In genomic region chr4:105622269-105622668, GRCh38 we compare ENCODE assay signal across 22 cellular contexts.
DNase-seq lines count a peak whose midpoint lies in the region; ATAC-seq, FAIRE-seq and TF ChIP-seq lines count a peak whose summit lies in the region.
"Had no signal": no experiment of that assay in that cellular context is flagged by ENCODE, and none has a peak within 500 bp of the region (broad histone marks: within the 10 kb centered on the region; RNA-seq: fewer than 3 reads in every experiment).

No MANE protein-coding gene starts in this region.

- H4K8ac ChIP-seq in trophoblast cell (ENCODE audit: low read depth, low read length): no peak overlapping the region

- H3K36me3 ChIP-seq in HEK293 (ENCODE audit: control insufficient read depth in 2 of 2, insufficient read depth in 1 of 2, low read length in 2 of 2) (no peaks in the 10 kb centered on the region), trophoblast cell (ENCODE audit: control insufficient read depth in 1 of 2, insufficient read depth in 2 of 2, low read length in 2 of 2) (no peaks in the 10 kb centered on the region), kidney (ENCODE audit: control insufficient read depth in 1 of 2, insufficient read depth in 2 of 2, low read length in 2 of 2) (no peaks in the 10 kb centered on the region), GM23338 (ENCODE audit: insufficient read depth) (no peaks in the 10 kb centered on the region)
- H3K36me3 ChIP-seq: sigmoid colon had no signal

- H3K9me3 Mint-ChIP-seq in type B pancreatic cell: peaks cover 6% of the 10 kb centered on the region
- no peaks in the 10 kb centered on the region for H3K9me3 Mint-ChIP-seq in GM23338
- H3K9me3 Mint-ChIP-seq: activated B cell treated with CpG ODN at 0.5 μM for 24 hours; activated naive CD4-positive, alpha-beta T cell treated with anti-CD3 and anti-CD28 coated beads, Interleukin-2, amount 50 U/mL, for 24 hours; CD8-positive, alpha-beta memory T cell had no signal

- no peaks in the 10 kb centered on the region for H3K79me1 ChIP-seq in trophoblast cell (ENCODE audit: low read length)

- no peaks in the 10 kb centered on the region for H3F3A ChIP-seq in GM23338 (replicated peaks; ENCODE audit: low read depth)

- H2BK12ac ChIP-seq in trophoblast cell (ENCODE audit: low read length): no peak overlapping the region

- intact Hi-C loops in kidney (cut with DNase I): no loop called here

- no peaks in the 10 kb centered on the region for H3K27me3 ChIP-seq in trophoblast cell (ENCODE audit: insufficient read depth, low read length)
- H3K27me3 ChIP-seq in GM23338 (ENCODE audit: insufficient read depth): no peaks in the 10 kb centered on the region
- H3K27me3 ChIP-seq: body of pancreas, sigmoid colon had no signal

- no peak overlapping the region for H2BK5ac ChIP-seq in trophoblast cell (ENCODE audit: low read depth, low read length, poor library complexity)

- H3K27ac ChIP-seq in HEK293 (ENCODE audit: extremely low read depth, low read depth, low read length): no peak overlapping the region
- H3K27ac ChIP-seq in VCaP: peak overlapping the region; percentile 94; the same call in 1 of the 2 replicates
- no peak overlapping the region for H3K27ac ChIP-seq in trophoblast cell (ENCODE audit: low read depth, low read length)
- no peak overlapping the region for H3K27ac ChIP-seq in kidney (ENCODE audit: low read depth in 2 of 2, low read length in 2 of 2)
- no peak overlapping the region for H3K27ac ChIP-seq in GM23338 (ENCODE audit: low read depth)
- H3K27ac ChIP-seq: body of pancreas, sigmoid colon had no signal

- no peak overlapping the region for H3K4ac ChIP-seq in trophoblast cell (ENCODE audit: low read depth, low read length)

- no peak for FAIRE-seq in kidney (lab: Jason Lieb, UNC)
- FAIRE-seq: urothelium cell line had no signal

- H4K12ac ChIP-seq in trophoblast cell (ENCODE audit: low read depth, low read length): no peak overlapping the region

- H3K27me3 Mint-ChIP-seq in type B pancreatic cell: peaks cover 3% of the 10 kb centered on the region
- H3K27me3 Mint-ChIP-seq in GM23338 (ENCODE audit: insufficient read depth, low read depth, poor library complexity): peaks cover 3% of the 10 kb centered on the region

- no peaks in the 10 kb centered on the region for H3K36me3 Mint-ChIP-seq in type B pancreatic cell
- no peaks in the 10 kb centered on the region for H3K36me3 Mint-ChIP-seq in GM23338 (ENCODE audit: low read depth)
- H3K36me3 Mint-ChIP-seq: activated naive CD4-positive, alpha-beta T cell treated with anti-CD3 and anti-CD28 coated beads, Interleukin-2, amount 50 U/mL, for 24 hours; CD8-positive, alpha-beta memory T cell had no signal

- H3K79me2 ChIP-seq in trophoblast cell (ENCODE audit: control insufficient read depth, insufficient read depth, low read length, poor library complexity): no peaks in the 10 kb centered on the region
- no peaks in the 10 kb centered on the region for H3K79me2 ChIP-seq in GM23338 (replicated peaks; ENCODE audit: insufficient read depth)

- no peak overlapping the region for H2BK120ac ChIP-seq in trophoblast cell (ENCODE audit: insufficient read depth, low read length, poor library complexity)

- H3K18ac ChIP-seq in trophoblast cell (ENCODE audit: low read length): no peak overlapping the region

- ATAC-seq in GM23338: no peak
- ATAC-seq: body of pancreas, left colon had no signal

- no peaks in the 10 kb centered on the region for H3K4me1 ChIP-seq in HEK293 (ENCODE audit: control insufficient read depth, insufficient read depth, low read length)
- H3K4me1 ChIP-seq in trophoblast cell (ENCODE audit: control insufficient read depth in 1 of 2, insufficient read depth in 2 of 2, low read length in 2 of 2): no peaks in the 10 kb centered on the region
- H3K4me1 ChIP-seq in kidney (ENCODE audit: control insufficient read depth in 1 of 2, insufficient read depth in 1 of 2, low read depth in 1 of 2, low read length in 2 of 2): no peaks in the 10 kb centered on the region
- H3K4me1 ChIP-seq in GM23338 (ENCODE audit: insufficient read depth): no peaks in the 10 kb centered on the region
- H3K4me1 ChIP-seq: sigmoid colon had no signal

- H2AK5ac ChIP-seq in trophoblast cell (ENCODE audit: low read length): no peak overlapping the region

- H3K4me3 Mint-ChIP-seq in type B pancreatic cell (no peak overlapping the region), GM23338 (no peak overlapping the region)
- H3K4me3 Mint-ChIP-seq: activated B cell treated with CpG ODN at 0.5 μM for 24 hours; activated naive CD4-positive, alpha-beta T cell treated with anti-CD3 and anti-CD28 coated beads, Interleukin-2, amount 50 U/mL, for 24 hours; CD8-positive, alpha-beta memory T cell had no signal

- no peak overlapping the region for H3K4me3 ChIP-seq in HEK293 (ENCODE audit: low read depth, low read length)
- no peak overlapping the region for H3K4me3 ChIP-seq in foreskin fibroblast (ENCODE audit: low read depth in 1 of 2, low read length in 2 of 2)
- no peak overlapping the region for H3K4me3 ChIP-seq in trophoblast cell (ENCODE audit: low read depth, low read length)
- no peak overlapping the region for H3K4me3 ChIP-seq in kidney (ENCODE audit: low read length in 2 of 2)
- no peak overlapping the region for H3K4me3 ChIP-seq in GM23338
- H3K4me3 ChIP-seq: body of pancreas, sigmoid colon had no signal

- H3K4me2 ChIP-seq in trophoblast cell (ENCODE audit: low read length) (peak overlapping the region; percentile 2), GM23338 (no peak overlapping the region)

- CTCF ChIA-PET in HEK293 (lab: Yijun Ruan, JAX): no interaction called here

- H3K23ac ChIP-seq in trophoblast cell (ENCODE audit: low read length): no peak overlapping the region

- H3K9me3 ChIP-seq in HEK293 (ENCODE audit: control insufficient read depth, insufficient read depth, low read depth, low read length) (no peaks in the 10 kb centered on the region), trophoblast cell (ENCODE audit: insufficient read depth, low read depth, low read length) (no peaks in the 10 kb centered on the region), kidney (ENCODE audit: control insufficient read depth in 1 of 2, low read length in 2 of 2) (no peaks in the 10 kb centered on the region)
- H3K9me3 ChIP-seq: body of pancreas, sigmoid colon had no signal

- DNase-seq in foreskin fibroblast: peak; percentile 16
- DNase-seq in trophoblast cell: no peak
- DNase-seq in kidney: no peak
- no peak for DNase-seq in type B pancreatic cell (ENCODE audit: extremely low spot score, unreplicated experiment)
- DNase-seq in GM23338 (ENCODE audit: low spot score): no peak
- no peak for DNase-seq in activated CD4-positive, alpha-beta T cell treated with anti-CD3 and anti-CD28 coated beads for 1 hour
- DNase-seq: activated B cell treated with CpG ODN at 0.5 μM for 24 hours; activated T-cell treated with anti-CD3 and anti-CD28 coated beads, Interleukin-2, amount 50 U/mL, for 48 hours; body of pancreas; CD8-positive, alpha-beta memory T cell; DND-41; GOT3; IMR-90; left colon; NCI-H187 treated with DMSO at 0.1 percent for 48 hours; NCI-H446; sigmoid colon; T-helper 1 cell had no signal

- no peak overlapping the region for H3K9ac ChIP-seq in trophoblast cell (ENCODE audit: low read length)
- no peak overlapping the region for H3K9ac ChIP-seq in kidney (ENCODE audit: low read length in 2 of 2)

- H3K27ac Mint-ChIP-seq in type B pancreatic cell: no peak overlapping the region
- no peak overlapping the region for H3K27ac Mint-ChIP-seq in GM23338
- H3K27ac Mint-ChIP-seq: activated B cell treated with CpG ODN at 0.5 μM for 24 hours; activated naive CD4-positive, alpha-beta T cell treated with anti-CD3 and anti-CD28 coated beads, Interleukin-2, amount 50 U/mL, for 24 hours; CD8-positive, alpha-beta memory T cell had no signal

- no peaks in the 10 kb centered on the region for H3K4me1 Mint-ChIP-seq in type B pancreatic cell (ENCODE audit: unreplicated experiment)
- no peaks in the 10 kb centered on the region for H3K4me1 Mint-ChIP-seq in GM23338
- H3K4me1 Mint-ChIP-seq: activated B cell treated with CpG ODN at 0.5 μM for 24 hours; activated naive CD4-positive, alpha-beta T cell treated with anti-CD3 and anti-CD28 coated beads, Interleukin-2, amount 50 U/mL, for 24 hours; CD8-positive, alpha-beta memory T cell had no signal

- TF ChIP-seq CTCF in HEK293 (tag by site-specific recombination; IDR thresholded peaks at IDR 0.05) (no peak), VCaP (conservative IDR thresholded peaks at IDR 0.05) (no peak), foreskin fibroblast (IDR thresholded peaks at IDR 0.05; ENCODE audit: low read depth, low read length) (no peak), kidney (IDR thresholded peaks at IDR 0.05; ENCODE audit: borderline replicate concordance, extremely low read depth, insufficient read depth) (no peak), type B pancreatic cell (conservative IDR thresholded peaks at IDR 0.05) (no peak), GM23338 (conservative IDR thresholded peaks at IDR 0.05; ENCODE audit: low read depth in 2 of 2) (no peak)

- H3K9me2 ChIP-seq in GM23338 (ENCODE audit: insufficient read depth): no peaks in the 10 kb centered on the region

- no CpG with 5 or more reads among the region's 4 CpGs for WGBS in trophoblast cell (ENCODE audit: extremely low coverage, insufficient coverage, insufficient read length)

- H4K91ac ChIP-seq in trophoblast cell (ENCODE audit: low read depth, low read length): no peak overlapping the region

- H2AFZ ChIP-seq in trophoblast cell (ENCODE audit: insufficient read depth, low read length, poor library complexity) (no peak overlapping the region), GM23338 (no peak overlapping the region)

- no peaks in the 10 kb centered on the region for H4K20me1 ChIP-seq in GM23338 (replicated peaks; ENCODE audit: insufficient read depth)

- H3K14ac ChIP-seq in trophoblast cell (ENCODE audit: low read length): no peak overlapping the region

- POLR2A ChIA-PET in HEK293 (lab: Yijun Ruan, JAX): no interaction called here

TF ChIP-seq in HEK293, 187 proteins besides CTCF, POLR2A, EP300 and RAD21:
- TF ChIP-seq RBAK (tag by site-specific recombination; IDR thresholded peaks at IDR 0.05): no peak
- TF ChIP-seq FEZF1 (tag by site-specific recombination; IDR thresholded peaks at IDR 0.05): 0 out of 2 replicates have a peak, but pooled peaks have one; percentile 23

Comparison
In these comparisons a context has a peak if more than half of its experiments do, and no peak if none do; other contexts are left out.
1. DNase-seq: peak in foreskin fibroblast (2 of 2); none in trophoblast cell (0 of 2), kidney (single experiment), type B pancreatic cell (single experiment), GM23338 (single experiment) and activated CD4-positive, alpha-beta T cell treated with anti-CD3 and anti-CD28 coated beads for 1 hour (single experiment).